Comparison of ENCODE assay signal across 25 cellular contexts in the genomic region with DNA sequence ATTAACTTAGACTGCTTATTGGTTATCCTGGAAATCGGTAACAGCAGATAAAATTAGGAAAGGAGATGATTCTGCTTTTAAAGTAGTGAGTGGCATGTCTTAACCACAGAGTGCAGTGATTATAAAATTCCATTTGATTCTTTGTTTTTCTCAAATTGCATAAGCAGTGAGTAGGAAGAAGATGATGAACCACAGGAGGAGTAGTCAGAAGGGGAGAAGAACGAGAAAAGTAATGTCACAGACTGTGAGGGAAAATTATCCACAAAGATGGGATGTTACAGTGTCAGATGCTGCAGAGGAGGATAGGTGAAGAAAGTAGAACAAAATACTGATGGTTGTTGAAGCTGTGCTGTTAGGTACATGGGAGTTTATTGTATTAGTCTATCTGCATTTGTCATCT.
DNase-seq lines count a peak whose midpoint lies in the region; ATAC-seq and TF ChIP-seq lines count a peak whose summit lies in the region.
"Had no signal": no experiment of that assay in that cellular context is flagged by ENCODE, and none has a peak within 500 bp of the region (broad histone marks: within the 10 kb centered on the region; RNA-seq: fewer than 3 reads in every experiment).

No MANE protein-coding gene starts in this region.

- H3K36me3 ChIP-seq in Caco-2 (ENCODE audit: control insufficient read depth, insufficient read depth, low read length) (0 out of 2 replicates have a peak, but pooled peaks cover 2% of the 10 kb centered on the region), mesenchymal stem cell (ENCODE audit: control insufficient read depth in 1 of 2, insufficient read depth in 2 of 2, low read depth in 1 of 2, low read length in 2 of 2) (peaks cover 33 to 80% of the 10 kb centered on the region in 2 experiments)

- H2AK5ac ChIP-seq in mesenchymal stem cell (ENCODE audit: low read length, severe bottlenecking), result no peak overlapping the region

- no peak overlapping the region for H3K27ac ChIP-seq in mesenchymal stem cell (ENCODE audit: low read length, poor library complexity, severe bottlenecking)
- H3K27ac ChIP-seq: 22Rv1, brain microvascular endothelial cell, gastroesophageal sphincter, neutrophil, upper lobe of left lung had no signal

- CTCF ChIA-PET in activated CD4-positive, alpha-beta T cell treated with anti-CD3 and anti-CD28 coated beads for 36 hours (lab: Charles Lee), result interaction anchor here (0.5 to 0.6 kb wide), 2 partner anchors 64 to 892 kb away, joined by 3 read pairs; no protein-coding TSS in a partner anchor
- CTCF ChIA-PET in Caco-2 (lab: Charles Lee), result no interaction called here

- peak overlapping the region; percentile 2 for H3K9ac ChIP-seq in mesenchymal stem cell (ENCODE audit: low read length)

- no peak overlapping the region for H2BK120ac ChIP-seq in mesenchymal stem cell (ENCODE audit: low read depth, low read length)

- H4K8ac ChIP-seq in mesenchymal stem cell (ENCODE audit: low read length), result no peak overlapping the region

- no peak for DNase-seq in activated CD4-positive, alpha-beta T cell treated with anti-CD3 and anti-CD28 coated beads for 36 hours
- DNase-seq in activated CD4-positive, alpha-beta T cell treated with anti-CD3 and anti-CD28 coated beads for 48 hours, result no peak
- DNase-seq in Caco-2 (no peak), mesenchymal stem cell (no peak)
- no peak for DNase-seq in central memory CD8-positive, alpha-beta T cell (ENCODE audit: low spot score in 2 of 2)
- no peak for DNase-seq in effector CD4-positive, alpha-beta T cell
- DNase-seq: activated B cell treated with CpG ODN at 0.5 μM for 24 hours; brain microvascular endothelial cell; CD8-positive, alpha-beta T cell; GDM1; Kasumi-1; kidney; NCI-H1092; NCI-H2029 treated with DMSO at 0.1 percent for 48 hours; NCI-H748 treated with DMSO at 0.1 percent for 48 hours; stimulated activated CD4-positive, alpha-beta T cell treated with anti-CD3 and anti-CD28 coated beads, Interleukin-4, amount 100 ng/mL, for 1 hour; upper lobe of left lung had no signal

- H3K9me3 Mint-ChIP-seq in activated CD4-positive, alpha-beta T cell treated with anti-CD3 and anti-CD28 coated beads for 36 hours (ENCODE audit: low read depth), result no peaks in the 10 kb centered on the region
- no peaks in the 10 kb centered on the region for H3K9me3 Mint-ChIP-seq in Caco-2 (ENCODE audit: unreplicated experiment)
- no peaks in the 10 kb centered on the region for H3K9me3 Mint-ChIP-seq in central memory CD8-positive, alpha-beta T cell
- H3K9me3 Mint-ChIP-seq: activated B cell treated with CpG ODN at 0.5 μM for 24 hours; activated T-helper 2 cell treated with anti-CD3 and anti-CD28 coated beads, Interferon-gamma antibody, Interleukin-2, Interleukin-4, amounts not matched to agents 10 μg/mL and 5 μg/mL and 100 μg/mL, durations not matched to agents 14 hours and 24 hours and 36 hours; CD8-positive, alpha-beta T cell; GM23338 had no signal

- peaks cover 25% of the 10 kb centered on the region for H3K36me3 Mint-ChIP-seq in activated CD4-positive, alpha-beta T cell treated with anti-CD3 and anti-CD28 coated beads for 36 hours (ENCODE audit: low read depth)
- peaks cover 83% of the 10 kb centered on the region for H3K36me3 Mint-ChIP-seq in Caco-2 (ENCODE audit: insufficient read depth, unreplicated experiment)
- H3K36me3 Mint-ChIP-seq in central memory CD8-positive, alpha-beta T cell (ENCODE audit: insufficient read depth), result peaks cover 56% of the 10 kb centered on the region

- BruUV-seq in Caco-2 (replicated peaks; lab: Mats Ljungman, UMichigan), result TSS peak; percentile 2

- no peak overlapping the region for H3K27ac Mint-ChIP-seq in activated CD4-positive, alpha-beta T cell treated with anti-CD3 and anti-CD28 coated beads for 36 hours
- H3K27ac Mint-ChIP-seq in Caco-2 (ENCODE audit: unreplicated experiment), result peak overlapping the region; percentile 80
- peak overlapping the region; percentile 36 for H3K27ac Mint-ChIP-seq in central memory CD8-positive, alpha-beta T cell (ENCODE audit: low read depth)
- H3K27ac Mint-ChIP-seq: activated B cell treated with CpG ODN at 0.5 μM for 24 hours; activated T-helper 2 cell treated with anti-CD3 and anti-CD28 coated beads, Interferon-gamma antibody, Interleukin-2, Interleukin-4, amounts not matched to agents 10 μg/mL and 5 μg/mL and 100 μg/mL, durations not matched to agents 14 hours and 24 hours and 36 hours; CD8-positive, alpha-beta T cell had no signal

- H3K27me3 Mint-ChIP-seq in activated CD4-positive, alpha-beta T cell treated with anti-CD3 and anti-CD28 coated beads for 36 hours, result no peaks in the 10 kb centered on the region
- no peaks in the 10 kb centered on the region for H3K27me3 Mint-ChIP-seq in Caco-2 (ENCODE audit: insufficient read depth, unreplicated experiment)
- no peaks in the 10 kb centered on the region for H3K27me3 Mint-ChIP-seq in central memory CD8-positive, alpha-beta T cell
- H3K27me3 Mint-ChIP-seq: activated B cell treated with CpG ODN at 0.5 μM for 24 hours had no signal

- H4K91ac ChIP-seq in mesenchymal stem cell (ENCODE audit: low read length), result no peak overlapping the region

- H3K79me1 ChIP-seq in mesenchymal stem cell (replicated peaks; ENCODE audit: low read length, poor library complexity, severe bottlenecking), result peaks cover 24% of the 10 kb centered on the region

- no peak overlapping the region for H3K18ac ChIP-seq in mesenchymal stem cell (ENCODE audit: low read depth in 1 of 2, low read length in 2 of 2)

- no peak overlapping the region for H3K4ac ChIP-seq in mesenchymal stem cell (ENCODE audit: low read depth in 1 of 2, low read length in 2 of 2)

- no peak overlapping the region for H2AFZ ChIP-seq in mesenchymal stem cell (ENCODE audit: low read depth, low read length)
- H2AFZ ChIP-seq: GM23338 had no signal

- no peak overlapping the region for H3K4me3 Mint-ChIP-seq in activated CD4-positive, alpha-beta T cell treated with anti-CD3 and anti-CD28 coated beads for 36 hours
- peak overlapping the region; percentile 57 for H3K4me3 Mint-ChIP-seq in Caco-2 (ENCODE audit: unreplicated experiment)
- no peak overlapping the region for H3K4me3 Mint-ChIP-seq in central memory CD8-positive, alpha-beta T cell
- H3K4me3 Mint-ChIP-seq: activated B cell treated with CpG ODN at 0.5 μM for 24 hours; CD8-positive, alpha-beta T cell; GM23338 had no signal

- H3K4me1 ChIP-seq in Caco-2 (peaks cover 46% of the 10 kb centered on the region), mesenchymal stem cell (ENCODE audit: control insufficient read depth, insufficient read depth, low read depth, low read length) (no peaks in the 10 kb centered on the region)
- H3K4me1 ChIP-seq: upper lobe of left lung had no signal

- no peak for TF ChIP-seq CTCF in Caco-2 (IDR thresholded peaks at IDR 0.05; ENCODE audit: insufficient read depth in 1 of 2, low read depth in 1 of 2, low read length in 1 of 2, severe bottlenecking in 1 of 2, unreplicated experiment in 1 of 2)

- no peaks in the 10 kb centered on the region for H3K9me3 ChIP-seq in Caco-2
- H3K9me3 ChIP-seq in mesenchymal stem cell (ENCODE audit: control insufficient read depth, low read length), result no peaks in the 10 kb centered on the region
- H3K9me3 ChIP-seq: gastroesophageal sphincter, neutrophil, upper lobe of left lung had no signal

- peak; percentile 16 for ATAC-seq in activated CD4-positive, alpha-beta T cell treated with anti-CD3 and anti-CD28 coated beads for 36 hours
- no peak for ATAC-seq in central memory CD8-positive, alpha-beta T cell (replicated peaks; ENCODE audit: extremely low read depth, poor library complexity, severe bottlenecking)
- no peak for ATAC-seq in HG03565 (IDR thresholded peaks at IDR 0.05; ENCODE audit: unreplicated experiment)
- no peak for ATAC-seq in GM18502 (IDR thresholded peaks at IDR 0.05; ENCODE audit: poor library complexity, unreplicated experiment)
- ATAC-seq: CD8-positive, alpha-beta T cell; gastroesophageal sphincter; GM23338 had no signal

- no peak overlapping the region for H2BK15ac ChIP-seq in mesenchymal stem cell (ENCODE audit: low read depth, poor library complexity, severe bottlenecking)

- H2BK12ac ChIP-seq in mesenchymal stem cell (ENCODE audit: low read length in 2 of 2), result no peak overlapping the region

- H3K4me3 ChIP-seq in Caco-2 (ENCODE audit: low read depth, low read length), result no peak overlapping the region
- H3K4me3 ChIP-seq in mesenchymal stem cell (ENCODE audit: insufficient read depth in 1 of 2, low read depth in 1 of 2, low read length in 2 of 2), result no peak overlapping the region
- H3K4me3 ChIP-seq: gastroesophageal sphincter, GM23338, lung, upper lobe of left lung had no signal

- H3K27me3 ChIP-seq in Caco-2 (replicated peaks; ENCODE audit: control insufficient read depth, insufficient read depth, low read length), result no peaks in the 10 kb centered on the region
- no peaks in the 10 kb centered on the region for H3K27me3 ChIP-seq in mesenchymal stem cell (ENCODE audit: control insufficient read depth in 1 of 2, insufficient read depth in 1 of 2, low read length in 2 of 2)
- H3K27me3 ChIP-seq: brain microvascular endothelial cell, gastroesophageal sphincter, neutrophil, upper lobe of left lung had no signal

- whole genome bisulfite sequencing in mesenchymal stem cell, result 98% methylated on average over 2 of the region's 2 CpGs

- POLR2A ChIA-PET in activated CD4-positive, alpha-beta T cell treated with anti-CD3 and anti-CD28 coated beads for 36 hours (lab: Charles Lee), result no interaction called here
- POLR2A ChIA-PET in Caco-2 (lab: Charles Lee), result interaction anchor here (0.6 kb wide), 1 partner anchor 63 kb away, joined by 6 read pairs; no protein-coding TSS in a partner anchor

- peaks cover 10% of the 10 kb centered on the region for H3K4me1 Mint-ChIP-seq in activated CD4-positive, alpha-beta T cell treated with anti-CD3 and anti-CD28 coated beads for 36 hours
- H3K4me1 Mint-ChIP-seq in Caco-2 (ENCODE audit: low read depth, unreplicated experiment), result peaks cover 39% of the 10 kb centered on the region
- peaks cover 17% of the 10 kb centered on the region for H3K4me1 Mint-ChIP-seq in central memory CD8-positive, alpha-beta T cell
- H3K4me1 Mint-ChIP-seq: activated B cell treated with CpG ODN at 0.5 μM for 24 hours, GM23338 had no signal

- no peak overlapping the region for H2BK5ac ChIP-seq in mesenchymal stem cell (ENCODE audit: low read depth, low read length, poor library complexity, severe bottlenecking)

- H3K4me2 ChIP-seq in mesenchymal stem cell (ENCODE audit: low read length, poor library complexity, severe bottlenecking), result no peak overlapping the region
- H3K4me2 ChIP-seq: GM23338 had no signal

- H3K14ac ChIP-seq in mesenchymal stem cell (ENCODE audit: low read length in 2 of 2), result no peak overlapping the region

- intact Hi-C loops in activated CD4-positive, alpha-beta T cell treated with anti-CD3 and anti-CD28 coated beads for 36 hours (cut with DNase I, micrococcal nuclease), result no loop called here
- intact Hi-C loops in Caco-2 (cut with micrococcal nuclease; ENCODE audit: unreplicated experiment), result no loop called here

- no peak overlapping the region for H3K23ac ChIP-seq in mesenchymal stem cell (ENCODE audit: low read length in 2 of 2)
